ENCODE assay signal across 15 cellular contexts in genomic region chr4:40586729-40587128, GRCh38. TPM values are rescaled to one million over a fixed set of nuclear protein-coding genes. Genes with fewer than 3 reads are reported as not detected.
DNase-seq lines count a peak whose midpoint lies in the region; ATAC-seq and TF ChIP-seq lines count a peak whose summit lies in the region.
"Had no signal": no experiment of that assay in that cellular context is flagged by ENCODE, and none has a peak within 500 bp of the region (broad histone marks: within the 10 kb centered on the region; RNA-seq: fewer than 3 reads in every experiment).

No MANE protein-coding gene starts in this region.

- 77% methylated on average over 8 of the region's 8 CpGs for WGBS in mammary epithelial cell (ENCODE audit: low coverage, missing lambda C conversion rate)
- WGBS in esophagus squamous epithelium, 2 donors, result 54 to 56% methylated on average over 6 to 7 of the region's 8 CpGs
- WGBS in neuronal stem cell (ENCODE audit: extremely low coverage in 2 of 2, insufficient read length in 2 of 2, insufficient replicate concordance in 1 of 2), 2 donors, result no CpG with 5 or more reads among the region's 8 CpGs

- no peaks in the 10 kb centered on the region for H3K36me3 Mint-ChIP-seq in MCF 10A (ENCODE audit: insufficient read depth, unreplicated experiment)

- dilution Hi-C loops in mammary epithelial cell (cut with HindIII; ENCODE audit: low sequenced_read_pairs), result no loop called here

- H3K79me1 ChIP-seq in neuronal stem cell (ENCODE audit: low read depth, low read length), result no peaks in the 10 kb centered on the region

- no peaks in the 10 kb centered on the region for H3K79me2 ChIP-seq in mammary epithelial cell (ENCODE audit: insufficient read depth, low read length)

- H3K27me3 ChIP-seq in mammary epithelial cell (ENCODE audit: insufficient read depth, low read length), result no peaks in the 10 kb centered on the region
- no peaks in the 10 kb centered on the region for H3K27me3 ChIP-seq in esophagus squamous epithelium
- no peaks in the 10 kb centered on the region for H3K27me3 ChIP-seq in neuronal stem cell (ENCODE audit: control insufficient read depth in 3 of 3, insufficient read depth in 3 of 3, low read depth in 1 of 3, low read length in 3 of 3)
- H3K27me3 ChIP-seq in upper lobe of right lung, result no peaks in the 10 kb centered on the region
- H3K27me3 ChIP-seq: foreskin keratinocyte, SJSA1 had no signal

- H3K4me3 ChIP-seq in mammary epithelial cell (replicated peaks in 1 of 3; ENCODE audit: insufficient read depth in 1 of 3, low read depth in 2 of 3, low read length in 3 of 3) (no peak overlapping the region), esophagus squamous epithelium (no peak overlapping the region), neuronal stem cell (ENCODE audit: low read length in 2 of 2) (no peak overlapping the region), upper lobe of right lung (no peak overlapping the region)
- H3K4me3 ChIP-seq: SJSA1 had no signal

- H3K27ac ChIP-seq in mammary epithelial cell (ENCODE audit: insufficient read depth, low read depth, low read length), result no peak overlapping the region
- H3K27ac ChIP-seq in esophagus squamous epithelium, result peak overlapping the region; percentile 17 to 72 (median 63)
- no peak overlapping the region for H3K27ac ChIP-seq in neuronal stem cell (replicated peaks; ENCODE audit: low read length)
- H3K27ac ChIP-seq in upper lobe of right lung, result peak overlapping the region; percentile 32
- H3K27ac ChIP-seq: foreskin keratinocyte, SJSA1 had no signal

- CTCF ChIA-PET in MCF 10A (lab: Yijun Ruan, JAX), result no interaction called here
- CTCF ChIA-PET in mammary epithelial cell (lab: Charles Lee; ENCODE audit: low non-redundant PET), result no interaction called here

- intact Hi-C loops in MCF 10A (cut with micrococcal nuclease), result no loop called here
- intact Hi-C loops in mammary epithelial cell (cut with micrococcal nuclease), result no loop called here
- intact Hi-C loops in esophagus squamous epithelium (cut with DNase I), result no loop called here
- intact Hi-C loops in upper lobe of right lung (cut with DNase I), result no loop called here

- H3K4ac ChIP-seq in neuronal stem cell (ENCODE audit: low read length), result no peak overlapping the region

- ATAC-seq in upper lobe of right lung, result peak; percentile 66

- peaks cover 30% of the 10 kb centered on the region for H3K4me1 Mint-ChIP-seq in MCF 10A (ENCODE audit: insufficient read depth, unreplicated experiment)

- peaks cover 6% of the 10 kb centered on the region for H3K9me3 Mint-ChIP-seq in MCF 10A (ENCODE audit: unreplicated experiment)
- H3K9me3 Mint-ChIP-seq: activated naive CD4-positive, alpha-beta T cell treated with anti-CD3 and anti-CD28 coated beads for 36 hours had no signal

- H4K91ac ChIP-seq in neuronal stem cell (ENCODE audit: low read depth, low read length, poor library complexity), result no peak overlapping the region

- H3K36me3 ChIP-seq in mammary epithelial cell (ENCODE audit: insufficient read depth, low read length) (no peaks in the 10 kb centered on the region), esophagus squamous epithelium (peaks cover 0 to 34% (median 4%) of the 10 kb centered on the region in 3 donors), neuronal stem cell (replicated peaks in 1 of 2; ENCODE audit: control insufficient read depth in 2 of 2, insufficient read depth in 2 of 2, low read length in 2 of 2) (no peaks in the 10 kb centered on the region), upper lobe of right lung (no peaks in the 10 kb centered on the region)
- H3K36me3 ChIP-seq: SJSA1 had no signal

- no peak overlapping the region for H3K4me3 Mint-ChIP-seq in MCF 10A (ENCODE audit: unreplicated experiment)
- H3K4me3 Mint-ChIP-seq: activated naive CD4-positive, alpha-beta T cell treated with anti-CD3 and anti-CD28 coated beads for 36 hours had no signal

- no peak overlapping the region for H2AK5ac ChIP-seq in neuronal stem cell (ENCODE audit: low read depth, low read length)

- H3K9me3 ChIP-seq in mammary epithelial cell (replicated peaks; ENCODE audit: insufficient read depth, low read length) (no peaks in the 10 kb centered on the region), esophagus squamous epithelium (no peaks in the 10 kb centered on the region), neuronal stem cell (replicated peaks in 1 of 2; ENCODE audit: control insufficient read depth in 2 of 2, insufficient read depth in 1 of 2, low read depth in 1 of 2, low read length in 2 of 2) (no peaks in the 10 kb centered on the region), upper lobe of right lung (no peaks in the 10 kb centered on the region)
- H3K9me3 ChIP-seq: SJSA1 had no signal

- H2BK120ac ChIP-seq in neuronal stem cell (ENCODE audit: low read depth, low read length), result no peak overlapping the region

- no peak overlapping the region for H2BK12ac ChIP-seq in neuronal stem cell (ENCODE audit: low read length)

- no peak overlapping the region for H2BK15ac ChIP-seq in neuronal stem cell (ENCODE audit: low read length)

- peaks cover 4% of the 10 kb centered on the region for H3K4me1 ChIP-seq in mammary epithelial cell (ENCODE audit: insufficient read depth, low read length)
- H3K4me1 ChIP-seq in esophagus squamous epithelium, result peaks cover 12 to 48% (median 17%) of the 10 kb centered on the region in 3 donors
- peaks cover 0 to 4% of the 10 kb centered on the region in 2 donors for H3K4me1 ChIP-seq in neuronal stem cell (ENCODE audit: control insufficient read depth in 2 of 2, insufficient read depth in 1 of 2, low read depth in 1 of 2, low read length in 2 of 2)
- no peaks in the 10 kb centered on the region for H3K4me1 ChIP-seq in upper lobe of right lung
- H3K4me1 ChIP-seq: SJSA1 had no signal

- TF ChIP-seq CTCF in MCF 10A (IDR thresholded peaks at IDR 0.05; ENCODE audit: unreplicated experiment) (no peak), mammary epithelial cell (conservative IDR thresholded peaks at IDR 0.05 in 1 of 2, IDR thresholded peaks at IDR 0.05 in 1 of 2; ENCODE audit: extremely low read depth in 1 of 2, insufficient read depth in 1 of 2, low read depth in 1 of 2, low read length in 2 of 2) (no peak), esophagus squamous epithelium (IDR thresholded peaks at IDR 0.05) (no peak), upper lobe of right lung (IDR thresholded peaks at IDR 0.05) (no peak)

- H4K8ac ChIP-seq in neuronal stem cell (ENCODE audit: low read depth, low read length), result no peak overlapping the region

- H3K9ac ChIP-seq in mammary epithelial cell (ENCODE audit: insufficient read depth, low read length), result no peak overlapping the region
- H3K9ac ChIP-seq in neuronal stem cell (ENCODE audit: low read depth, low read length, poor library complexity), result peak overlapping the region; percentile 5

- no peak overlapping the region for H3K23ac ChIP-seq in neuronal stem cell (ENCODE audit: low read depth, low read length, poor library complexity)

- in situ Hi-C loops in mammary epithelial cell (cut with MboI; ENCODE audit: low sequenced_read_pairs in 2 of 2), result no loop called here

- H2AFZ ChIP-seq in mammary epithelial cell (ENCODE audit: low read depth, low read length) (no peak overlapping the region), neuronal stem cell (ENCODE audit: low read length) (no peak overlapping the region)

- no peak overlapping the region for H2BK5ac ChIP-seq in neuronal stem cell (ENCODE audit: low read length)

- BruUV-seq in MCF 10A (replicated peaks; lab: Mats Ljungman, UMichigan), result no TSS peak
- no TSS peak for BruUV-seq in mammary epithelial cell (replicated peaks; lab: Mats Ljungman, UMichigan)

- no peak overlapping the region for H3K14ac ChIP-seq in neuronal stem cell (ENCODE audit: low read length)

- TF ChIP-seq POLR2A in esophagus squamous epithelium (IDR thresholded peaks at IDR 0.05), result no peak

- DNase-seq in MCF 10A (ENCODE audit: unreplicated experiment), result no peak
- DNase-seq in mammary epithelial cell, result no peak
- DNase-seq in esophagus squamous epithelium (lab: John Stamatoyannopoulos, UW), result no peak
- DNase-seq in neuronal stem cell (ENCODE audit: low spot score), result no peak
- no peak for DNase-seq in upper lobe of right lung
- no peak for DNase-seq in NCI-H524 treated with DMSO at 0.1 percent for 48 hours (lab: John Stamatoyannopoulos, UW)
- DNase-seq in activated T-cell treated with anti-CD3 and anti-CD28 coated beads for 4 hours, result no peak
- no peak for DNase-seq in NCI-H2107 treated with DMSO at 0.1 percent for 48 hours (lab: John Stamatoyannopoulos, UW; ENCODE audit: unreplicated experiment)
- DNase-seq: activated naive CD4-positive, alpha-beta T cell treated with anti-CD3 and anti-CD28 coated beads for 36 hours; foreskin keratinocyte; GOT3; KG1; NCI-H1930; NCI-H748 treated with DMSO at 0.1 percent for 48 hours had no signal

- H3K18ac ChIP-seq in neuronal stem cell (ENCODE audit: low read length), result no peak overlapping the region

- POLR2A ChIA-PET in MCF 10A (lab: Yijun Ruan, JAX), result no interaction called here

- H3K4me2 ChIP-seq in mammary epithelial cell (ENCODE audit: insufficient read depth, low read depth, low read length), result no peak overlapping the region
- H3K4me2 ChIP-seq in neuronal stem cell (ENCODE audit: insufficient read depth, low read length, poor library complexity, severe bottlenecking), result no peak overlapping the region

- peak overlapping the region; percentile 47 for H3K27ac Mint-ChIP-seq in MCF 10A (ENCODE audit: low read depth, unreplicated experiment)
- H3K27ac Mint-ChIP-seq: activated naive CD4-positive, alpha-beta T cell treated with anti-CD3 and anti-CD28 coated beads for 36 hours had no signal

- no peaks in the 10 kb centered on the region for H4K20me1 ChIP-seq in mammary epithelial cell (ENCODE audit: insufficient read depth, low read length)

- no peaks in the 10 kb centered on the region for H3K27me3 Mint-ChIP-seq in MCF 10A (ENCODE audit: insufficient read depth, unreplicated experiment)

RNA-seq across cellular contexts. Expression of gene RBM47, which starts 42.9 kb away (rescaled TPM):
- total RNA-seq in MCF 10A (2022) (1.8 and 2.0 TPM in 2 replicates), mammary epithelial cell (1 to 10 TPM in 1 of 2 donors, under 1 TPM in 1; 0.45 to 3.0 TPM), esophagus squamous epithelium (100 to 1,000 TPM in 2 of 4 donors, 10 to 100 TPM in 2; 94.6 to 197 (median 125) TPM), upper lobe of right lung (105 TPM)
- 1.7 TPM for polyA plus RNA-seq in mammary epithelial cell
- 1.1 TPM for polyA minus RNA-seq in mammary epithelial cell
- polyA plus RNA-seq in neuronal stem cell (2013, experiment 1 of 2), result 1.2 TPM
- polyA plus RNA-seq in neuronal stem cell (2013, experiment 2 of 2), result 1.2 TPM

Comparison
In these comparisons a context has a peak if more than half of its experiments do, and no peak if none do; other contexts are left out.
1. H3K27ac ChIP-seq: peak in esophagus squamous epithelium (4 of 4) and upper lobe of right lung (single experiment); none in mammary epithelial cell (single experiment) and neuronal stem cell (single experiment).
2. RNA of gene RBM47, which starts 42.9 kb away (total RNA-seq): 94.6 to 197 TPM in esophagus squamous epithelium and 105 TPM in upper lobe of right lung (single experiment); 0.45 to 3.0 TPM in mammary epithelial cell and 1.8 to 2.0 TPM in MCF 10A; every median in the first group is over 10 times any median in the second.